In the genomic region with DNA sequence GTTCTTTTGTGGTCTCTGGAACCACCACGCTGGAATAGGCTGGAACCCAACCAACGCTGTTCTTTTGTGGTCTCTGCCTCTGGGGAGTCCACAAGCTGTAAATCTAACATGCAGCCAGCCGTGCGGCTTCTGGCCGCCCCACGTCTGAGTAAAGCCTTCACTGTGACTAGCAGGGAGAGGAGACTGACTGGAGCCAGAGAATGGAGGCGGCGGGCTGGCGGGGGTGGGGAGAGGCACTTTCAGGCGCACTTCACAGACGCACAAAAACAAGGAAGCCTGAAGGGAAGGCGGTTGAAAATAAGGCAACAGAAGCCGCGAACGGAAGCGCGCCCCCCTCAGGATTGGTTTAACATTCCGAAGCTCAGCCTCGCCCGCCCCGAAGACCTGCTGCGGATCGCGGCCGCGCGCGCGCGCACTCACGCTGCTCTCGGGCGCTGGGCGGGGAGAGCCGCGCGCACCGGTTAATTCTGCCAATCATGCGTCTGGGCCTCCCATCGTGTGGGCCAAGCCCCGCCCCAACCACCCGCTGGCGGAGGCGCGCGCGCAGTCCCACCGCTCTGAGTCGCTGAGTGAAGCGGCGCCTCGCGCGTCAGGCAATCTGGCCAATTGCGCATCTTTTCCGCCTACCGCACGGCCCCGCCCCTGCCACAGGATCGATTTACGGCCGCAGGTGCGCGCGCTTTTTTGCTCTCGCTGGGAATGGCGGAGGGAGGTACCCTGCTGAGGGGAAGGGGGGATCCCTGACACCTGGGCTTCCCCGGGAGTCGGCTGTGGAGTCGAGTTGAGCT, we compare ENCODE assay signal across 8 cellular contexts. TPM values are rescaled to one million over a fixed set of nuclear protein-coding genes. Genes with fewer than 3 reads are reported as not detected.
DNase-seq lines count a peak whose midpoint lies in the region; ATAC-seq and TF ChIP-seq lines count a peak whose summit lies in the region.

A gene with protein sequence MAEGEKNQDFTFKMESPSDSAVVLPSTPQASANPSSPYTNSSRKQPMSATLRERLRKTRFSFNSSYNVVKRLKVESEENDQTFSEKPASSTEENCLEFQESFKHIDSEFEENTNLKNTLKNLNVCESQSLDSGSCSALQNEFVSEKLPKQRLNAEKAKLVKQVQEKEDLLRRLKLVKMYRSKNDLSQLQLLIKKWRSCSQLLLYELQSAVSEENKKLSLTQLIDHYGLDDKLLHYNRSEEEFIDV (plus strand): TSS at position 687 of the 788 bp plus-strand sequence. CDS start 13 bp downstream, at position 700.

- H2BK5ac ChIP-seq in IMR-90 (ENCODE audit: low read depth, low read length, poor library complexity, severe bottlenecking): peak within 1 kb of the TSS; percentile 96

- peak within 1 kb of the TSS; percentile 60; the same call in 2 of the 3 replicates for H2BK15ac ChIP-seq in IMR-90 (ENCODE audit: low read depth, low read length)

- H3K56ac ChIP-seq in IMR-90 (ENCODE audit: extremely low read depth, insufficient read depth, low read length): peak within 1 kb of the TSS; percentile 97

- H2AK5ac ChIP-seq in IMR-90 (ENCODE audit: low read depth, low read length): peak within 1 kb of the TSS; percentile 49; the same call in 1 of the 2 replicates

- H3K36me3 ChIP-seq in IMR-90 (ENCODE audit: control insufficient read depth, insufficient read depth, low read length): no peaks in the 10 kb centered on the region
- H3K36me3 ChIP-seq in OCI-LY7 (ENCODE audit: insufficient read depth, low read length): peaks cover 7% of the 10 kb centered on the region

- H3K23ac ChIP-seq in IMR-90 (ENCODE audit: low read depth, low read length): peak within 1 kb of the TSS; percentile 92

- no peaks in the 10 kb centered on the region for H3K9me3 Mint-ChIP-seq in endothelial cell (ENCODE audit: unreplicated experiment)

- H3K27me3 ChIP-seq in IMR-90 (ENCODE audit: control insufficient read depth, insufficient read depth, low read length): no peaks in the 10 kb centered on the region

- TF ChIP-seq POLR2A in IMR-90 (IDR thresholded peaks at IDR 0.05; ENCODE audit: low read depth, low read length): peak; percentile 93

- H3K27ac ChIP-seq in IMR-90 (ENCODE audit: insufficient read depth, low read length) (peak within 1 kb of the TSS; percentile 93), OCI-LY7 (ENCODE audit: low read depth, low read length, poor library complexity, severe bottlenecking) (peak within 1 kb of the TSS; percentile 82)

- H3K18ac ChIP-seq in IMR-90 (ENCODE audit: low read depth, low read length): peak within 1 kb of the TSS; percentile 85

- H3K79me2 ChIP-seq in OCI-LY7 (ENCODE audit: insufficient read depth, low read depth, low read length): peaks cover 10% of the 10 kb centered on the region; the same call in 1 of the 2 replicates

- H4K5ac ChIP-seq in IMR-90 (ENCODE audit: low read depth, low read length): peak within 1 kb of the TSS; percentile 76

- peak; percentile 98 for DNase-seq in DMS153 (lab: John Stamatoyannopoulos, UW)
- peak; percentile 97 for DNase-seq in IMR-90
- DNase-seq in OCI-LY7 (ENCODE audit: low spot score): peak; percentile 99
- peak; percentile 98 for DNase-seq in activated T-cell treated with anti-CD3 and anti-CD28 coated beads for 1 hour (ENCODE audit: low read depth)
- DNase-seq in endothelial cell (ENCODE audit: low spot score): peak; percentile 99
- peak; percentile 99 for DNase-seq in midbrain (lab: John Stamatoyannopoulos, UW)
- DNase-seq in stimulated activated CD8-positive, alpha-beta memory T cell treated with anti-CD3 and anti-CD28 coated beads, Interleukin-2, amount 100 ng/mL, for 1 hour (ENCODE audit: low read depth in 2 of 2): peak; percentile 97 to 99

- H3K9me3 ChIP-seq in IMR-90 (ENCODE audit: control insufficient read depth, insufficient read depth, low read length): no peaks in the 10 kb centered on the region
- no peaks in the 10 kb centered on the region for H3K9me3 ChIP-seq in OCI-LY7 (ENCODE audit: low read length)

- POLR2A ChIA-PET in IMR-90 (lab: Charles Lee; ENCODE audit: unreplicated experiment) (interaction anchor here (0.6 to 1.3 kb wide), 2 partner anchors 11 to 138 kb away, joined by 3 to 6 read pairs; no protein-coding TSS in a partner anchor), OCI-LY7 (lab: Charles Lee) (interaction anchor here (0.9 to 2.6 kb wide), 22 partner anchors 9 to 731 kb away, joined by 3 to 13 read pairs (median 4); a partner anchor contains a TSS)

- ATAC-seq in GM21528 (IDR thresholded peaks at IDR 0.05; ENCODE audit: low FRiP score, unreplicated experiment) (peak; percentile 91), IMR-90 (ENCODE audit: low read depth) (peak; percentile 98)

- dilution Hi-C loops in IMR-90 (cut with HindIII; ENCODE audit: low sequenced_read_pairs, unreplicated experiment): no loop called here

- peaks cover 8% of the 10 kb centered on the region for H3K27me3 Mint-ChIP-seq in endothelial cell (ENCODE audit: unreplicated experiment)

- TF ChIP-seq RAD21 in IMR-90 (IDR thresholded peaks at IDR 0.05; ENCODE audit: low read length): peak; percentile 56

- peak within 1 kb of the TSS; percentile 45; the same call in 1 of the 2 replicates for H2BK20ac ChIP-seq in IMR-90 (ENCODE audit: low read depth, low read length)

- no peaks in the 10 kb centered on the region; the same call in 1 of the 2 replicates for H3K9me1 ChIP-seq in IMR-90 (ENCODE audit: insufficient read depth, low read length)

- no TSS peak for BruUV-seq in IMR-90 (replicated peaks; lab: Mats Ljungman, UMichigan)
- no TSS peak for BruUV-seq in OCI-LY7 (replicated peaks; lab: Mats Ljungman, UMichigan)

- H4K91ac ChIP-seq in IMR-90 (ENCODE audit: insufficient read depth, low read depth, low read length): peak within 1 kb of the TSS; percentile 89

- H3K9me2 ChIP-seq in OCI-LY7 (ENCODE audit: insufficient read depth, low read length): no peaks in the 10 kb centered on the region

- H3K4me3 Mint-ChIP-seq in endothelial cell (ENCODE audit: unreplicated experiment): peak within 1 kb of the TSS; percentile 92

- H3K36me3 Mint-ChIP-seq in endothelial cell (ENCODE audit: low read depth, unreplicated experiment): no peaks in the 10 kb centered on the region

- no peaks in the 10 kb centered on the region for H4K20me1 ChIP-seq in IMR-90 (ENCODE audit: insufficient read depth, low read length)
- no peaks in the 10 kb centered on the region for H4K20me1 ChIP-seq in OCI-LY7 (ENCODE audit: insufficient read depth, low read length)

- intact Hi-C loops in IMR-90 (cut with micrococcal nuclease) (loop anchor here (1.0 to 5.0 kb wide), 6 partner anchors 76 to 233 kb away; a partner anchor contains a TSS), OCI-LY7 (cut with micrococcal nuclease; ENCODE audit: unreplicated experiment) (loop anchor here (1.0 to 5.0 kb wide), 8 partner anchors 139 to 409 kb away; a partner anchor contains a TSS)

- peak within 1 kb of the TSS; percentile 85 for H3K4me3 ChIP-seq in IMR-90 (ENCODE audit: insufficient read depth, low read depth, low read length)
- peak within 1 kb of the TSS; percentile 74 for H3K4me3 ChIP-seq in OCI-LY7 (ENCODE audit: low read depth, low read length, poor library complexity, severe bottlenecking)

- peak within 1 kb of the TSS; percentile 92 for H3K4ac ChIP-seq in IMR-90 (ENCODE audit: low read depth, low read length)

- H3K4me2 ChIP-seq in IMR-90 (ENCODE audit: low read depth, low read length): peak within 1 kb of the TSS; percentile 87
- peak within 1 kb of the TSS; percentile 89 for H3K4me2 ChIP-seq in OCI-LY7 (ENCODE audit: low read length)

- peak within 1 kb of the TSS; percentile 79 to 87 for H4K8ac ChIP-seq in IMR-90 (ENCODE audit: low read depth in 2 of 2, low read length in 2 of 2)

- peak within 1 kb of the TSS; percentile 96 for H3K14ac ChIP-seq in IMR-90 (replicated peaks; ENCODE audit: low read depth, low read length)

- peak within 1 kb of the TSS; percentile 83 for H2BK120ac ChIP-seq in IMR-90 (ENCODE audit: low read depth, low read length)

- CTCF ChIA-PET in IMR-90 (lab: Yijun Ruan, JAX): interaction anchor here (0.6 to 1.2 kb wide), 10 partner anchors 11 to 184 kb away, joined by 3 to 4 read pairs (median 3); no protein-coding TSS in a partner anchor
- CTCF ChIA-PET in OCI-LY7 (lab: Charles Lee; ENCODE audit: unreplicated experiment): interaction anchor here (0.8 to 1.0 kb wide), 3 partner anchors 44 to 170 kb away, joined by 3 to 4 read pairs (median 3); no protein-coding TSS in a partner anchor

- H2AFZ ChIP-seq in IMR-90 (replicated peaks; ENCODE audit: low read length, poor library complexity) (peak within 1 kb of the TSS; percentile 96), OCI-LY7 (ENCODE audit: low read length) (peak within 1 kb of the TSS; percentile 91)

- peak within 1 kb of the TSS; percentile 96 for H2AK9ac ChIP-seq in IMR-90 (replicated peaks; ENCODE audit: low read depth, low read length, poor library complexity)

- H3K79me1 ChIP-seq in IMR-90 (ENCODE audit: low read depth in 1 of 2, low read length in 2 of 2): peaks cover 0 to 7% of the 10 kb centered on the region in 2 experiments; a peak in 2 of 4 replicates

- in situ Hi-C loops in IMR-90 (cut with MboI; ENCODE audit: low sequenced_read_pairs): loop anchor here (5.0 kb wide), 1 partner anchor 234 kb away; no protein-coding TSS in a partner anchor

- WGBS in IMR-90 (ENCODE audit: extremely low coverage in 2 of 2, insufficient read length in 1 of 2), 2 experiments: 0% methylated on average over 48 of the region's 70 CpGs; no CpG with 5 or more reads in 1 of the 2 experiments

- H3K9ac ChIP-seq in IMR-90 (ENCODE audit: low read depth, low read length): peak within 1 kb of the TSS; percentile 96

- peak within 1 kb of the TSS; percentile 99 for H3K27ac Mint-ChIP-seq in endothelial cell (ENCODE audit: unreplicated experiment)

- TF ChIP-seq CTCF in IMR-90 (conservative IDR thresholded peaks at IDR 0.05; ENCODE audit: low read depth, low read length): peak; percentile 82
- peak; percentile 75 for TF ChIP-seq CTCF in OCI-LY7 (conservative IDR thresholded peaks at IDR 0.05; ENCODE audit: low read length)
- TF ChIP-seq CTCF in endothelial cell (IDR thresholded peaks at IDR 0.05; ENCODE audit: unreplicated experiment): peak; percentile 66

- H3K4me1 ChIP-seq in IMR-90 (ENCODE audit: control insufficient read depth, insufficient read depth, low read length): no peaks in the 10 kb centered on the region; the same call in 1 of the 2 replicates
- H3K4me1 ChIP-seq in OCI-LY7 (ENCODE audit: insufficient read depth, low read length, poor library complexity, severe bottlenecking): peaks cover 31% of the 10 kb centered on the region

- H3K4me1 Mint-ChIP-seq in endothelial cell (ENCODE audit: unreplicated experiment): peaks cover 19% of the 10 kb centered on the region

TF ChIP-seq in IMR-90, 13 proteins besides CTCF, POLR2A, EP300 and RAD21 (continues in another document):
- TF ChIP-seq BHLHE40 (IDR thresholded peaks at IDR 0.05; ENCODE audit: low read depth, low read length): peak; percentile 30; the same call in 1 of the 2 replicates

RNA-seq across cellular contexts. Expression of the gene that starts here (rescaled TPM):
- total RNA-seq in IMR-90 (2012; rRNA removed) (1.6 and 5.6 TPM in 2 replicates), OCI-LY7 (2022) (13.9 and 18.0 TPM in 2 replicates), endothelial cell (ENCODE audit: unreplicated experiment) (8.8 TPM)
- 2.0 and 2.3 TPM in 2 replicates for polyA plus RNA-seq in IMR-90 (2012; rRNA removed)
- 0.42 and 1.0 TPM in 2 replicates for polyA plus RNA-seq in IMR-90 (2012; cell fraction: cytosol; rRNA removed)
- polyA plus RNA-seq in IMR-90 (2012; cell fraction: nucleus; rRNA removed; ENCODE audit: low replicate concordance): 0.08 and 1.3 TPM in 2 replicates
- 6.9 and 14.8 TPM in 2 replicates for total RNA-seq in OCI-LY7 (2014; rRNA removed; shearing (Covaris generic))

Comparison
In these comparisons a context has a peak if more than half of its experiments do, and no peak if none do; other contexts are left out.
1. Peak in every context shown above with its lines: DNase-seq, ATAC-seq, H3K4me3 ChIP-seq and H3K27ac ChIP-seq.